Comparison of ENCODE assay signal across 25 cellular contexts in the genomic region with DNA sequence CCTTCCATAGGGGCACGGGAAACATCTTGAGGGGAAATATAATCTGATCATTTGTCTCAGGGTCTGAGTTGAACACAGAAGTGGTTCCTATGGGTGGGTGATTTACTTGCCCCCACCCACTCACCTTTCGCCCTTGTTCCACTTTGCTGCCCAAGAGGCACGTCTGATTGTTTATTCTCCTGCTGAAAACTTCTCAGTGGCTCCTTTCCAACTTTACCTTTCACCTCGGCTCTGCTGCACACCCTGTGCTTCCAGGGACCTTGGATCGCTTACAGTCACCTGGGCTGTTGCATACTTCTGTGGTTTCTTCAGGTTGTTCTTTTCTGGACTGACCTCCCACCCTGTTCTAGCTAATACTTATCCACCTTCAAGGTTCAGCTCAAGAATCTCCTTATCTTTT.
DNase-seq lines count a peak whose midpoint lies in the region; ATAC-seq, FAIRE-seq and TF ChIP-seq lines count a peak whose summit lies in the region.
"Had no signal": no experiment of that assay in that cellular context is flagged by ENCODE, and none has a peak within 500 bp of the region (broad histone marks: within the 10 kb centered on the region; RNA-seq: fewer than 3 reads in every experiment).

No MANE protein-coding gene starts in this region.

- FAIRE-seq in A549 (lab: Jason Lieb, UNC): no peak
- FAIRE-seq: GM12891, GM19239 had no signal

- DNase-seq in A549 (ENCODE audit: low read depth in 1 of 2, low spot score in 1 of 2) (no peak), cortex of kidney (lab: John Stamatoyannopoulos, UW) (peak; percentile 8), left kidney (ENCODE audit: low read depth, low spot score) (peak; percentile 90), foreskin keratinocyte (no peak)
- no peak for DNase-seq in activated CD4-positive, CD25-positive, alpha-beta regulatory T cell (lab: John Stamatoyannopoulos, UW)
- no peak for DNase-seq in activated naive CD4-positive, alpha-beta T cell treated with anti-CD3 and anti-CD28 coated beads for 36 hours
- DNase-seq: 8988T; Caco-2; CD4-positive, CD25-positive, alpha-beta regulatory T cell; DMS153; GM23248; MV-4-11; NCI-H1694 treated with DMSO at 0.1 percent for 48 hours; NCI-H2107; NCI-H510A; NCI-H748 treated with DMSO at 0.1 percent for 48 hours; NK-92 treated with Interleukin-12 subunit alpha and Interleukin-12 subunit beta, amount 100 ng/mL, for 24 hours; Right ventricle myocardium superior had no signal

- TF ChIP-seq CTCF in A549 (IDR thresholded peaks at IDR 0.05) (no peak), parathyroid adenoma (IDR thresholded peaks at IDR 0.05) (no peak), foreskin keratinocyte (conservative IDR thresholded peaks at IDR 0.05) (no peak)

- TF ChIP-seq EP300 in A549 (IDR thresholded peaks at IDR 0.05): no peak

- peak overlapping the region; percentile 85 to 98 for H3K27ac ChIP-seq in A549
- no peak overlapping the region for H3K27ac ChIP-seq in parathyroid adenoma
- no peak overlapping the region for H3K27ac ChIP-seq in foreskin keratinocyte
- H3K27ac ChIP-seq: GM23248, KMS-11 had no signal

- peaks cover 6% of the 10 kb centered on the region for H3K9me3 Mint-ChIP-seq in activated naive CD4-positive, alpha-beta T cell treated with anti-CD3 and anti-CD28 coated beads for 36 hours

- H2AFZ ChIP-seq in parathyroid adenoma: no peak overlapping the region
- H2AFZ ChIP-seq: GM23248 had no signal

- no peak for TF ChIP-seq RAD21 in A549 (conservative IDR thresholded peaks at IDR 0.05 in 1 of 2, IDR thresholded peaks at IDR 0.05 in 1 of 2)

- H3K4me2 ChIP-seq in A549 (no peak overlapping the region), parathyroid adenoma (ENCODE audit: low read length) (peak overlapping the region; percentile 1)
- H3K4me2 ChIP-seq: KMS-11 had no signal

- H3K4me3 Mint-ChIP-seq in activated naive CD4-positive, alpha-beta T cell treated with anti-CD3 and anti-CD28 coated beads for 36 hours: no peak overlapping the region
- H3K4me3 Mint-ChIP-seq: B cell; CD4-positive, CD25-positive, alpha-beta regulatory T cell had no signal

- no peaks in the 10 kb centered on the region for H3K4me1 Mint-ChIP-seq in activated naive CD4-positive, alpha-beta T cell treated with anti-CD3 and anti-CD28 coated beads for 36 hours (ENCODE audit: low read depth)
- H3K4me1 Mint-ChIP-seq: B cell; CD4-positive, CD25-positive, alpha-beta regulatory T cell had no signal

- no peaks in the 10 kb centered on the region for H3K36me3 ChIP-seq in parathyroid adenoma (ENCODE audit: control insufficient read depth, insufficient read depth, low read length)

- peaks cover 11% of the 10 kb centered on the region for H3K27me3 Mint-ChIP-seq in activated naive CD4-positive, alpha-beta T cell treated with anti-CD3 and anti-CD28 coated beads for 36 hours (ENCODE audit: low read depth)

- CTCF ChIA-PET in A549 (lab: Yijun Ruan, JAX): no interaction called here
- CTCF ChIA-PET in activated naive CD4-positive, alpha-beta T cell treated with anti-CD3 and anti-CD28 coated beads for 36 hours (lab: Charles Lee): interaction anchor here (1.8 kb wide), 1 partner anchor 22 kb away, joined by 3 read pairs; no protein-coding TSS in a partner anchor

- no peak overlapping the region for H3K27ac Mint-ChIP-seq in activated naive CD4-positive, alpha-beta T cell treated with anti-CD3 and anti-CD28 coated beads for 36 hours
- H3K27ac Mint-ChIP-seq: B cell; CD4-positive, CD25-positive, alpha-beta regulatory T cell had no signal

- WGBS in A549 (ENCODE audit: missing lambda C conversion rate): 78% methylated on average over 5 of the region's 5 CpGs

- no peak overlapping the region for H3K9ac ChIP-seq in parathyroid adenoma
- H3K9ac ChIP-seq: GM23248, KMS-11 had no signal

- H3K79me2 ChIP-seq in parathyroid adenoma: no peaks in the 10 kb centered on the region

- no peak for ATAC-seq in A549
- ATAC-seq in HG03342 (IDR thresholded peaks at IDR 0.05; ENCODE audit: unreplicated experiment): no peak
- no peak for ATAC-seq in foreskin keratinocyte
- ATAC-seq: HCT116 had no signal

- H3K9me3 ChIP-seq in A549: peaks cover 26% of the 10 kb centered on the region; the same call in 2 of the 3 replicates
- H3K9me3 ChIP-seq in parathyroid adenoma (ENCODE audit: control insufficient read depth, low read length): no peaks in the 10 kb centered on the region

- POLR2A ChIA-PET in A549 (lab: Yijun Ruan, JAX): no interaction called here

- H3K27me3 ChIP-seq in parathyroid adenoma (ENCODE audit: control insufficient read depth, insufficient read depth, low read length) (no peaks in the 10 kb centered on the region), foreskin keratinocyte (no peaks in the 10 kb centered on the region)

- H3K4me1 ChIP-seq in A549 (peaks cover 41% of the 10 kb centered on the region), parathyroid adenoma (no peaks in the 10 kb centered on the region), foreskin keratinocyte (peaks cover 6% of the 10 kb centered on the region)

- intact Hi-C loops in activated naive CD4-positive, alpha-beta T cell treated with anti-CD3 and anti-CD28 coated beads for 36 hours (cut with micrococcal nuclease): no loop called here

- TF ChIP-seq POLR2A in A549 (IDR thresholded peaks at IDR 0.05; ENCODE audit: low read length): no peak

- H3K36me3 Mint-ChIP-seq in activated naive CD4-positive, alpha-beta T cell treated with anti-CD3 and anti-CD28 coated beads for 36 hours (ENCODE audit: low read depth): no peaks in the 10 kb centered on the region
- H3K36me3 Mint-ChIP-seq: CD4-positive, CD25-positive, alpha-beta regulatory T cell had no signal

- H3K4me3 ChIP-seq in A549: no peak overlapping the region
- H3K4me3 ChIP-seq in parathyroid adenoma (ENCODE audit: low read depth, low read length): no peak overlapping the region
- H3K4me3 ChIP-seq: GM23248 had no signal

TF ChIP-seq in A549, 52 proteins besides CTCF, POLR2A, EP300 and RAD21:
- TF ChIP-seq, protein P1, sequence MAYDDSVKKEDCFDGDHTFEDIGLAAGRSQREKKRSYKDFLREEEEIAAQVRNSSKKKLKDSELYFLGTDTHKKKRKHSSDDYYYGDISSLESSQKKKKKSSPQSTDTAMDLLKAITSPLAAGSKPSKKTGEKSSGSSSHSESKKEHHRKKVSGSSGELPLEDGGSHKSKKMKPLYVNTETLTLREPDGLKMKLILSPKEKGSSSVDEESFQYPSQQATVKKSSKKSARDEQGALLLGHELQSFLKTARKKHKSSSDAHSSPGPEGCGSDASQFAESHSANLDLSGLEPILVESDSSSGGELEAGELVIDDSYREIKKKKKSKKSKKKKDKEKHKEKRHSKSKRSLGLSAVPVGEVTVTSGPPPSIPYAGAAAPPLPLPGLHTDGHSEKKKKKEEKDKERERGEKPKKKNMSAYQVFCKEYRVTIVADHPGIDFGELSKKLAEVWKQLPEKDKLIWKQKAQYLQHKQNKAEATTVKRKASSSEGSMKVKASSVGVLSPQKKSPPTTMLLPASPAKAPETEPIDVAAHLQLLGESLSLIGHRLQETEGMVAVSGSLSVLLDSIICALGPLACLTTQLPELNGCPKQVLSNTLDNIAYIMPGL (CRISPR knock-in tag; IDR thresholded peaks at IDR 0.05; ENCODE audit: borderline replicate concordance): no peak
- TF ChIP-seq, protein P2, sequence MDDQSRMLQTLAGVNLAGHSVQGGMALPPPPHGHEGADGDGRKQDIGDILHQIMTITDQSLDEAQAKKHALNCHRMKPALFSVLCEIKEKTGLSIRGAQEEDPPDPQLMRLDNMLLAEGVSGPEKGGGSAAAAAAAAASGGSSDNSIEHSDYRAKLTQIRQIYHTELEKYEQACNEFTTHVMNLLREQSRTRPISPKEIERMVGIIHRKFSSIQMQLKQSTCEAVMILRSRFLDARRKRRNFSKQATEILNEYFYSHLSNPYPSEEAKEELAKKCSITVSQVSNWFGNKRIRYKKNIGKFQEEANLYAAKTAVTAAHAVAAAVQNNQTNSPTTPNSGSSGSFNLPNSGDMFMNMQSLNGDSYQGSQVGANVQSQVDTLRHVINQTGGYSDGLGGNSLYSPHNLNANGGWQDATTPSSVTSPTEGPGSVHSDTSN (IDR thresholded peaks at IDR 0.05): no peak
- TF ChIP-seq FOSL2 (IDR thresholded peaks at IDR 0.05): no peak
- no peak for TF ChIP-seq FOSL2 (CRISPR knock-in tag; IDR thresholded peaks at IDR 0.05)
- TF ChIP-seq MYC (IDR thresholded peaks at IDR 0.05; ENCODE audit: borderline replicate concordance, low read length): no peak
- TF ChIP-seq HEYL (CRISPR knock-in tag; IDR thresholded peaks at IDR 0.05): no peak
- no peak for TF ChIP-seq KDM5A (IDR thresholded peaks at IDR 0.05)
- no peak for TF ChIP-seq SREBF2 (IDR thresholded peaks at IDR 0.05)
- TF ChIP-seq, protein P3, sequence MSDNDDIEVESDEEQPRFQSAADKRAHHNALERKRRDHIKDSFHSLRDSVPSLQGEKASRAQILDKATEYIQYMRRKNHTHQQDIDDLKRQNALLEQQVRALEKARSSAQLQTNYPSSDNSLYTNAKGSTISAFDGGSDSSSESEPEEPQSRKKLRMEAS (IDR thresholded peaks at IDR 0.05): no peak
- no peak for TF ChIP-seq TP53 (CRISPR knock-in tag; IDR thresholded peaks at IDR 0.05)
- TF ChIP-seq EHMT2 (IDR thresholded peaks at IDR 0.05; ENCODE audit: low read depth): no peak
- TF ChIP-seq POLR2AphosphoS2 (conservative IDR thresholded peaks at IDR 0.05; ENCODE audit: low read length): no peak
- TF ChIP-seq HOXA7 (CRISPR knock-in tag; IDR thresholded peaks at IDR 0.05): no peak
- TF ChIP-seq TFCP2L1 (CRISPR knock-in tag; IDR thresholded peaks at IDR 0.05): no peak
- no peak for TF ChIP-seq BHLHE40 (IDR thresholded peaks at IDR 0.05; ENCODE audit: low read depth, low read length)
- TF ChIP-seq, protein P4, sequence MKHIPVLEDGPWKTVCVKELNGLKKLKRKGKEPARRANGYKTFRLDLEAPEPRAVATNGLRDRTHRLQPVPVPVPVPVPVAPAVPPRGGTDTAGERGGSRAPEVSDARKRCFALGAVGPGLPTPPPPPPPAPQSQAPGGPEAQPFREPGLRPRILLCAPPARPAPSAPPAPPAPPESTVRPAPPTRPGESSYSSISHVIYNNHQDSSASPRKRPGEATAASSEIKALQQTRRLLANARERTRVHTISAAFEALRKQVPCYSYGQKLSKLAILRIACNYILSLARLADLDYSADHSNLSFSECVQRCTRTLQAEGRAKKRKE (CRISPR knock-in tag; IDR thresholded peaks at IDR 0.05; ENCODE audit: low read depth): no peak
- no peak for TF ChIP-seq SMC3 (IDR thresholded peaks at IDR 0.05)
- TF ChIP-seq GATA3 (IDR thresholded peaks at IDR 0.05; ENCODE audit: borderline replicate concordance): no peak
- no peak for TF ChIP-seq ZFP36 (IDR thresholded peaks at IDR 0.05; ENCODE audit: borderline replicate concordance, partially characterized antibody)

Comparison
In these comparisons a context has a peak if more than half of its experiments do, and no peak if none do; other contexts are left out.
1. DNase-seq: peak in cortex of kidney (single experiment) and left kidney (single experiment); none in A549 (0 of 2), activated CD4-positive, CD25-positive, alpha-beta regulatory T cell (0 of 4), activated naive CD4-positive, alpha-beta T cell treated with anti-CD3 and anti-CD28 coated beads for 36 hours (single experiment) and foreskin keratinocyte (0 of 2).
2. H3K27ac ChIP-seq: peak in A549 (2 of 2); none in parathyroid adenoma (single experiment) and foreskin keratinocyte (single experiment).